17 cellular contexts compared by ENCODE assay signal in the genomic region with DNA sequence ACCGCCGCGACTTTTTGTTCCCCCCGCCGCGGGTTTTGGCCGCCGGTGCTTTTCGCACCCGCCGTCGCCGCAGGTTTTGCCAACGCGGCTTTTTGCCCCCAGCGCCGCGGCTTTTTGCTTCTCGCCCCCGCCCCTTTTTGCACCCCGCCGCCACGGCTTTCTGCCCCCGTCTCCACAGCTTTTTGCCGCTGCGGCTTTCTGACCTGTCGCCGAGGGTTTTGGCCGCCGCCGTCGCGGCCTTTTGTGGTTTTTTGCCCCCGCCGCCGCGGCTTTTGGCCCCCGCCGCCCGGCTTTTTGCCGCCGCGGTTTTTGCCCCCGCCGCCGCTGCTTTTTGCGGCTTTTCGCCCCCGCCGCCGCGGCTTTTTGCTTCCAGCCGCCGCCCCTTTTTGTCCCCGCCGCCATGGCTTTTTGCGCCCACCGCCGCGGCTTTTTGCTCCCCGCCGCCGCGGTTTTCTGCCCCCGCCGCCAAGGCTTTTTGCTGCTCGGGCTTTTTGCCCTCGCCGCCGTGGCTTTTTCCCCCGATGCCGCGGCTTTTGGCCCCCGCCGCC.
DNase-seq lines count a peak whose midpoint lies in the region; ATAC-seq, FAIRE-seq and TF ChIP-seq lines count a peak whose summit lies in the region.
"Had no signal": no experiment of that assay in that cellular context is flagged by ENCODE, and none has a peak within 500 bp of the region (broad histone marks: within the 10 kb centered on the region; RNA-seq: fewer than 3 reads in every experiment).

No MANE protein-coding gene starts in this region.

- in situ Hi-C loops in GM13976 (cut with MboI; ENCODE audit: low sequenced_read_pairs, unreplicated experiment) = no loop called here

- intact Hi-C loops in kidney (cut with DNase I) (no loop called here), ovary (cut with DNase I) (no loop called here)

- H3K36me3 ChIP-seq in kidney (ENCODE audit: control insufficient read depth in 1 of 2, insufficient read depth in 2 of 2, low read length in 2 of 2) (no peaks in the 10 kb centered on the region), urinary bladder (ENCODE audit: insufficient read depth) (no peaks in the 10 kb centered on the region), ovary (no peaks in the 10 kb centered on the region)
- H3K36me3 ChIP-seq: BE2C had no signal

- no peak for FAIRE-seq in kidney (lab: Jason Lieb, UNC)
- FAIRE-seq: A204.1, GM12892, GM19239, HepG2, HTR-8/SVneo had no signal

- H3K4me1 ChIP-seq in kidney (ENCODE audit: control insufficient read depth in 1 of 2, insufficient read depth in 1 of 2, low read depth in 1 of 2, low read length in 2 of 2) = no peaks in the 10 kb centered on the region
- no peaks in the 10 kb centered on the region for H3K4me1 ChIP-seq in urinary bladder (ENCODE audit: insufficient read depth)
- no peaks in the 10 kb centered on the region for H3K4me1 ChIP-seq in ovary (ENCODE audit: insufficient read depth)
- H3K4me1 ChIP-seq: BE2C, Caco-2 had no signal

- peak; percentile 36 for DNase-seq in D341Med (ENCODE audit: low spot score)
- DNase-seq in GM13976 (ENCODE audit: low spot score) = peak; percentile 1
- DNase-seq in kidney = peak; percentile 46
- DNase-seq in ovary = no peak
- no peak for DNase-seq in DMS153 treated with DMSO at 0.1 percent for 48 hours (lab: John Stamatoyannopoulos, UW; ENCODE audit: unreplicated experiment)
- DNase-seq: BE2C; Caco-2; CD8-positive, alpha-beta T cell; DMS79 had no signal

- TF ChIP-seq CTCF in GM13976 (IDR thresholded peaks at IDR 0.05; ENCODE audit: borderline replicate concordance, control extremely low read depth, extremely low read depth, insufficient read depth, missing control alignments) = no peak
- no peak for TF ChIP-seq CTCF in kidney (IDR thresholded peaks at IDR 0.05; ENCODE audit: borderline replicate concordance, extremely low read depth, insufficient read depth)
- no peak for TF ChIP-seq CTCF in ovary (IDR thresholded peaks at IDR 0.05)

- H3K9ac ChIP-seq in kidney (ENCODE audit: low read length in 2 of 2) = no peak overlapping the region

- H3K4me3 ChIP-seq in kidney (ENCODE audit: low read length in 2 of 2) (no peak overlapping the region), urinary bladder (ENCODE audit: low read depth, low read length) (peak overlapping the region; percentile 36), ovary (no peak overlapping the region)

- no peak for TF ChIP-seq EP300 in ovary (IDR thresholded peaks at IDR 0.05)

- H3K9me3 ChIP-seq in kidney (ENCODE audit: control insufficient read depth in 1 of 2, low read length in 2 of 2) (no peaks in the 10 kb centered on the region), ovary (peaks cover 0 to 14% of the 10 kb centered on the region in 2 donors)
- H3K9me3 ChIP-seq: BE2C, Caco-2 had no signal

- H3K27ac ChIP-seq in kidney (ENCODE audit: low read depth in 2 of 2, low read length in 2 of 2) (no peak overlapping the region), urinary bladder (ENCODE audit: low read depth) (no peak overlapping the region), ovary (no peak overlapping the region)

- no peak for TF ChIP-seq POLR2A in ovary (IDR thresholded peaks at IDR 0.05)

- ATAC-seq in GM21526 (IDR thresholded peaks at IDR 0.05; ENCODE audit: low FRiP score, unreplicated experiment) = no peak
- ATAC-seq: CD8-positive, alpha-beta T cell; HCT116; HepG2 had no signal

- 47% methylated on average over 75 of the region's 75 CpGs for WGBS in urinary bladder
- WGBS in ovary, 3 donors = 33 to 57% (median 46%) methylated on average over 74 to 75 of the region's 75 CpGs

- H3K27me3 ChIP-seq in ovary = no peaks in the 10 kb centered on the region
- H3K27me3 ChIP-seq: BE2C had no signal

Comparison
In these comparisons a context has a peak if more than half of its experiments do, and no peak if none do; other contexts are left out.
1. DNase-seq: peak in D341Med (single experiment), GM13976 (single experiment) and kidney (single experiment); none in ovary (0 of 5) and DMS153 treated with DMSO at 0.1 percent for 48 hours (single experiment).